In the genomic region with DNA sequence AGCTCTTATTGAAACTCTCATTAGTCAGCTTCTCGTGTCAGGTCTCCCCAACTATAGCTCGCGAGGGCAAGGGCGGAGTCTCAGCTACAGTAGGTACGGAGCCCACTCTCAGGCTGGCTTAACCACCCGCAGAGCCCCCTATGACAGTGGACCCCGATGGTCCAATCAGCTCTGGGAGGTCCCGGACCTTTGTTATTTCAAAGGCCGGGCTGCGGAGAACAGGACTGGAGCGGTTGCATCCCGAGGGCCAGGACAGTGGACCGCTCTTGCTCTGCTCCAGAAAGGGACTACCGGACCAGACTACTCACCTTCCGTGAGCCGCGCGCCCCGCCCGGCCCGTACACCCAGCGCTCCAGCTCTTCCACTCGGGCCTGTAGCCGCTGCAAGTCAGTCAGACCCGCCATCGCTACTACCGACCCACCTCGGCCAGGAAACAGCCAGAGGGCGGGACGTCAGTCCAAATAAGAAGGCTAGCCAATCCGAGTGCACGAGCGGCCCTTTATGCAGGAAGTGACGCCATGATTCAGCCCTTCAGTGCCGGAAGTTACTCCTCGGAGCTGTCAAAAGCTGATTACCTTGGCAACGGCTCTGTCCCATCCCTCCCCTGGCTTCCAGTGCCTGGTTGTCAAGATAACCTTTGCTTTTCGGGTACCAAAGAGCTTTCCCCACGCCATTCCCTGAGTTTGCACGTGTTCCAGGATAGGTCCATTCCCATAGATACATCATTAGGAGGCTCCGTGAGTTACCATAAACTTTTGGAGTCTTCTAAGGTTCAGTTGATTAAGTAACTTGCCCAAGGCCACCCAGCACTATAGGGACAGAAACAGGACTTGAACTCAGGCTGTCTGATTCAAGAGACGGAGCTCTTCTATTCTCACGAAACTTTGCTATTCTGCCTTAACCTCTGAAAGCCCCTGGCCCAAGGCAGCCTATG, we compare ENCODE assay signal across 7 cellular contexts.
DNase-seq lines count a peak whose midpoint lies in the region; ATAC-seq and TF ChIP-seq lines count a peak whose summit lies in the region.

A gene (minus strand): TSS at position 435 of the 934 bp plus-strand sequence. CDS start 31 bp downstream, at position 404.

- DNase-seq in NCI-H2029 (lab: John Stamatoyannopoulos, UW) (peak; percentile 94), T-helper 22 cell (ENCODE audit: low read depth) (peak; percentile 86), astrocyte of the cerebellum (ENCODE audit: low read depth) (peak; percentile 88), hippocampal formation (lab: John Stamatoyannopoulos, UW) (peak; percentile 88 to 98), retinal pigment epithelial cell (ENCODE audit: low read depth) (peak; percentile 78)

- peak within 1 kb of the TSS; percentile 80 for H3K4me3 ChIP-seq in astrocyte of the cerebellum (ENCODE audit: low read depth, low read length)
- peak within 1 kb of the TSS; percentile 94 for H3K4me3 ChIP-seq in retinal pigment epithelial cell (ENCODE audit: low read length)

- peak; percentile 99 for ATAC-seq in GM18502 (IDR thresholded peaks at IDR 0.05; ENCODE audit: poor library complexity, unreplicated experiment)
- peak; percentile 99 for ATAC-seq in HG02943 (IDR thresholded peaks at IDR 0.05; ENCODE audit: low read depth, unreplicated experiment)

- in situ Hi-C loops in astrocyte of the cerebellum (cut with HindIII; ENCODE audit: low sequenced_read_pairs): no loop called here

- TF ChIP-seq CTCF in astrocyte of the cerebellum (IDR thresholded peaks at IDR 0.05; ENCODE audit: low read depth, low read length, missing control alignments) (no peak), retinal pigment epithelial cell (conservative IDR thresholded peaks at IDR 0.05; ENCODE audit: low read depth, low read length) (no peak)

Comparison
In these comparisons a context has a peak if more than half of its experiments do, and no peak if none do; other contexts are left out.
1. Peak in every context shown above with its lines: DNase-seq, ATAC-seq and H3K4me3 ChIP-seq.